In the genomic region with DNA sequence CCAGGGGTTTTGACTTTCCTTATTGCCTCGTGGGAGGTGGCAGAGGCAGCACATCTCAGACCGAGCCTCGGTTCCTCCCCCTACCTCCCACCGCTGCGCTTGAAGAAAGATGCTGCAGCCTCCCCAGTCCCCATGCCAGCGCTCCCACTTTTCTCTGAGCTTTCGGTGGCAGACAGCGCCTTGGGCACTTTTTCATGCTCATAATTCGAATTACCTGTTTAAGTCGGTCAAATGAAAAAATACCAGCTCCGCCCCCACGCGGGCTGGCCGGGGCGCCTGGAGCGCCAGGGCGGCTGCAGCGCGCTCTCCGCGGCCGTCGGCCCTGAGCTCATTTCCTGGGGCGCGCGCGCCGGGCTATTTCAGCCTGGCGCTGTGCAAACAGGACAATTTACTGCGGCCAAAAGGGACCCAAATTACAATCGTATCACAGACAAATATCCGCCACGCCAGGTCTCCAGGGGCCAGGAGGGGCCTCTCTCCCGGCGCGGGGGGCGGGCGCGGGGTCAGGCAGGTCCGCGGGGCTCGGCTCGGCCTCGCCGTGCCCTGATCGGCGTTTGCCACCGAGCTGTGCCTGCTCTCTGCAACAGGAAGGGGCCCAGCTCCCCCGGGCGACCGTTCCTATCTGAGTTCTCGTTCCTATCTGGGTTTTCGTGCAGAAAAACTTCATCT, we compare ENCODE assay signal across 8 cellular contexts. TPM values are rescaled to one million over a fixed set of nuclear protein-coding genes. Genes with fewer than 3 reads are reported as not detected.
DNase-seq lines count a peak whose midpoint lies in the region; ATAC-seq and TF ChIP-seq lines count a peak whose summit lies in the region.

No MANE protein-coding gene starts in this region.

- no peak overlapping the region for H3K27ac Mint-ChIP-seq in activated CD4-positive, alpha-beta T cell treated with anti-CD3 and anti-CD28 coated beads for 36 hours
- no peak overlapping the region for H3K27ac Mint-ChIP-seq in memory B cell

- H3K9me3 ChIP-seq in SJCRH30 (replicated peaks) (no peaks in the 10 kb centered on the region), vagina (no peaks in the 10 kb centered on the region)

- H3K27me3 ChIP-seq in SJCRH30 (peaks cover 16% of the 10 kb centered on the region), vagina (no peaks in the 10 kb centered on the region)

- H3K27me3 Mint-ChIP-seq in activated CD4-positive, alpha-beta T cell treated with anti-CD3 and anti-CD28 coated beads for 36 hours: peaks cover 37% of the 10 kb centered on the region
- H3K27me3 Mint-ChIP-seq in memory B cell: peaks cover 29% of the 10 kb centered on the region

- POLR2A ChIA-PET in activated CD4-positive, alpha-beta T cell treated with anti-CD3 and anti-CD28 coated beads for 36 hours (lab: Charles Lee): interaction anchor here (0.9 kb wide), 1 partner anchor 8 kb away, joined by 3 read pairs; no protein-coding TSS in a partner anchor

- peaks cover 12% of the 10 kb centered on the region for H3K4me1 Mint-ChIP-seq in activated CD4-positive, alpha-beta T cell treated with anti-CD3 and anti-CD28 coated beads for 36 hours
- peaks cover 11% of the 10 kb centered on the region for H3K4me1 Mint-ChIP-seq in memory B cell

- peak overlapping the region; percentile 48 for H3K4me3 Mint-ChIP-seq in activated CD4-positive, alpha-beta T cell treated with anti-CD3 and anti-CD28 coated beads for 36 hours
- H3K4me3 Mint-ChIP-seq in memory B cell: peak overlapping the region; percentile 62

- no peak for TF ChIP-seq CTCF in vagina (IDR thresholded peaks at IDR 0.05)

- TF ChIP-seq POLR2A in vagina (IDR thresholded peaks at IDR 0.05): no peak

- no peaks in the 10 kb centered on the region for H3K36me3 Mint-ChIP-seq in activated CD4-positive, alpha-beta T cell treated with anti-CD3 and anti-CD28 coated beads for 36 hours (ENCODE audit: low read depth)
- H3K36me3 Mint-ChIP-seq in memory B cell: no peaks in the 10 kb centered on the region

- intact Hi-C loops in activated CD4-positive, alpha-beta T cell treated with anti-CD3 and anti-CD28 coated beads for 36 hours (cut with DNase I, micrococcal nuclease): no loop called here
- intact Hi-C loops in vagina (cut with DNase I): no loop called here

- H3K27ac ChIP-seq in SJCRH30 (no peak overlapping the region), vagina (no peak overlapping the region)

- CTCF ChIA-PET in activated CD4-positive, alpha-beta T cell treated with anti-CD3 and anti-CD28 coated beads for 36 hours (lab: Charles Lee): interaction anchor here (0.6 to 1.2 kb wide), 6 partner anchors 9 to 53 kb away, joined by 3 to 8 read pairs (median 4); no protein-coding TSS in a partner anchor

- H3K36me3 ChIP-seq in SJCRH30: no peaks in the 10 kb centered on the region
- H3K36me3 ChIP-seq in vagina: no peaks in the 10 kb centered on the region

- no peaks in the 10 kb centered on the region for H3K9me3 Mint-ChIP-seq in activated CD4-positive, alpha-beta T cell treated with anti-CD3 and anti-CD28 coated beads for 36 hours (ENCODE audit: low read depth)
- H3K9me3 Mint-ChIP-seq in memory B cell: no peaks in the 10 kb centered on the region

- peak; percentile 41 for DNase-seq in activated CD4-positive, alpha-beta T cell treated with anti-CD3 and anti-CD28 coated beads for 36 hours
- no peak for DNase-seq in activated CD4-positive, alpha-beta T cell treated with anti-CD3 and anti-CD28 coated beads, Interleukin-2, amount 50 U/mL, for 1 hour
- DNase-seq in SJCRH30 (peak; percentile 20 to 30), ecto neural progenitor cell (ENCODE audit: low spot score) (peak; percentile 70), memory B cell (ENCODE audit: low spot score in 2 of 2) (no peak), vagina (ENCODE audit: extremely low spot score in 2 of 2) (no peak), pons (ENCODE audit: low spot score) (no peak)

- H3K4me3 ChIP-seq in SJCRH30 (peak overlapping the region; percentile 56), vagina (peak overlapping the region; percentile 39 to 48)

- peak; percentile 66 for ATAC-seq in activated CD4-positive, alpha-beta T cell treated with anti-CD3 and anti-CD28 coated beads for 36 hours
- ATAC-seq in memory B cell (ENCODE audit: low read depth) (peak; percentile 51), HG02588 (IDR thresholded peaks at IDR 0.05; ENCODE audit: unreplicated experiment) (no peak)

- H3K4me1 ChIP-seq in SJCRH30: 0 out of 2 replicates have a peak, but pooled peaks cover 3% of the 10 kb centered on the region
- H3K4me1 ChIP-seq in vagina: peaks cover 20% of the 10 kb centered on the region

RNA-seq across cellular contexts. Expression of a gene that starts 45.0 kb away (rescaled TPM):
- total RNA-seq in activated CD4-positive, alpha-beta T cell treated with anti-CD3 and anti-CD28 coated beads for 36 hours: not detected
- total RNA-seq in SJCRH30 (2014; rRNA removed; shearing (Covaris generic)): not detected in 2 replicates
- total RNA-seq in vagina: not detected

RNA-seq across cellular contexts. Expression of a gene that starts 51.9 kb away (rescaled TPM):
- total RNA-seq in activated CD4-positive, alpha-beta T cell treated with anti-CD3 and anti-CD28 coated beads for 36 hours: under 1 TPM; 0.34 to 0.65 TPM
- 44.6 and 44.7 TPM in 2 replicates for total RNA-seq in SJCRH30 (2014; rRNA removed; shearing (Covaris generic))
- total RNA-seq in vagina: 4.7 TPM

Comparison
In these comparisons a context has a peak if more than half of its experiments do, and no peak if none do; other contexts are left out.
1. DNase-seq: peak in activated CD4-positive, alpha-beta T cell treated with anti-CD3 and anti-CD28 coated beads for 36 hours (single experiment), SJCRH30 (2 of 2) and ecto neural progenitor cell (single experiment); none in activated CD4-positive, alpha-beta T cell treated with anti-CD3 and anti-CD28 coated beads, Interleukin-2, amount 50 U/mL, for 1 hour (single experiment), memory B cell (0 of 2), vagina (0 of 2) and pons (single experiment).